8 cellular contexts compared by ENCODE assay signal in genomic region chr3:46981932-46982471, GRCh38. TPM values are rescaled to one million over a fixed set of nuclear protein-coding genes. Genes with fewer than 3 reads are reported as not detected.
DNase-seq lines count a peak whose midpoint lies in the region; ATAC-seq, FAIRE-seq and TF ChIP-seq lines count a peak whose summit lies in the region.

No MANE protein-coding gene starts in this region.

- intact Hi-C loops in heart left ventricle (cut with DNase I) (no loop called here), posterior vena cava (cut with DNase I) (no loop called here)

- FAIRE-seq in GM12892 (lab: Jason Lieb, UNC) (no peak), GM19239 (lab: Jason Lieb, UNC) (no peak)

- TF ChIP-seq CTCF in RWPE1 (conservative IDR thresholded peaks at IDR 0.05; ENCODE audit: low read depth) (no peak), heart left ventricle (IDR thresholded peaks at IDR 0.05) (no peak)

- H3K36me3 ChIP-seq in heart left ventricle: no peaks in the 10 kb centered on the region

- H3K27me3 ChIP-seq in heart left ventricle: no peaks in the 10 kb centered on the region

- 45 to 76% (median 58%) methylated on average over 4 to 5 of the region's 5 CpGs for WGBS in heart left ventricle, 4 donors

- ATAC-seq in heart left ventricle (peak in 1 of 4 donors; percentile 37), GM19324 (IDR thresholded peaks at IDR 0.05; ENCODE audit: low FRiP score, unreplicated experiment) (no peak)

- no peaks in the 10 kb centered on the region for H3K9me3 ChIP-seq in heart left ventricle

- H3K4me1 ChIP-seq in heart left ventricle: peaks cover 0 to 68% (median 23%) of the 10 kb centered on the region in 12 donors

- H3K27ac ChIP-seq in RWPE1 (peak overlapping the region; percentile 91), heart left ventricle (peak overlapping the region; percentile 38 to 95 (median 80))

- TF ChIP-seq POLR2A in GM12892 (IDR thresholded peaks at IDR 0.05; ENCODE audit: low read depth, low read length) (peak; percentile 41; the same call in 1 of the 2 replicates), heart left ventricle (IDR thresholded peaks at IDR 0.05) (no peak), erythroblast (IDR thresholded peaks at IDR 0.05; ENCODE audit: low read length) (no peak)

- CTCF ChIA-PET in RWPE1 (lab: Yijun Ruan, JAX): no interaction called here

- peak overlapping the region in 9 of 12 donors; percentile 41 to 88 (median 66) for H3K4me3 ChIP-seq in heart left ventricle

- POLR2A ChIA-PET in RWPE1 (lab: Yijun Ruan, JAX; ENCODE audit: low non-redundant PET): no interaction called here

- DNase-seq in GM12892 (ENCODE audit: insufficient read length): no peak
- DNase-seq in RWPE1 (ENCODE audit: low spot score): peak; percentile 19
- peak in 4 of 5 donors; percentile 53 to 74 (median 58) for DNase-seq in heart left ventricle
- peak; percentile 80 for DNase-seq in posterior vena cava (ENCODE audit: low spot score)
- DNase-seq in RPMI8226: no peak
- DNase-seq in erythroblast (lab: John Stamatoyannopoulos, UW): no peak
- no peak for DNase-seq in GM19239 (ENCODE audit: insufficient read length, low spot score)

RNA-seq across cellular contexts. Expression of gene NBEAL2, which starts 2.5 kb away (rescaled TPM):
- 79.6 TPM for polyA plus RNA-seq in GM12892 (2012; ENCODE audit: missing spikeins)
- total RNA-seq in heart left ventricle: 10 to 100 TPM in 6 of 9 donors, 1 to 10 TPM in 3; 8.1 to 41.1 (median 12.0) TPM
- polyA plus RNA-seq in heart left ventricle: 10 to 100 TPM; 16.3 to 45.7 TPM
- 10 to 100 TPM; 26.0 to 33.1 TPM for total RNA-seq in posterior vena cava

RNA-seq across cellular contexts. Expression of gene CCDC12, which starts 5.5 kb away (rescaled TPM):
- 48.6 TPM for polyA plus RNA-seq in GM12892 (2012; ENCODE audit: missing spikeins)
- total RNA-seq in heart left ventricle: 10 to 100 TPM; 27.1 to 36.8 (median 33.3) TPM
- polyA plus RNA-seq in heart left ventricle: 100 to 1,000 TPM in 1 of 2 donors, 10 to 100 TPM in 1; 83.5 to 120 TPM
- 10 to 100 TPM; 21.5 to 26.0 TPM for total RNA-seq in posterior vena cava

Comparison
In these comparisons a context has a peak if more than half of its experiments do, and no peak if none do; other contexts are left out.
1. DNase-seq: peak in RWPE1 (single experiment), heart left ventricle (4 of 5) and posterior vena cava (single experiment); none in GM12892 (single experiment), RPMI8226 (single experiment), erythroblast (0 of 2) and GM19239 (single experiment).